26 cellular contexts compared by ENCODE assay signal in genomic region chr2:156006721-156007618, GRCh38.
DNase-seq lines count a peak whose midpoint lies in the region; ATAC-seq and TF ChIP-seq lines count a peak whose summit lies in the region.
"Had no signal": no experiment of that assay in that cellular context is flagged by ENCODE, and none has a peak within 500 bp of the region (broad histone marks: within the 10 kb centered on the region; RNA-seq: fewer than 3 reads in every experiment).

No MANE protein-coding gene starts in this region.

- H3K56ac ChIP-seq in mesendoderm (ENCODE audit: low read length): no peak overlapping the region

- H3K36me3 Mint-ChIP-seq in chondrocyte (ENCODE audit: low read depth): peaks cover 2% of the 10 kb centered on the region
- peaks cover 5% of the 10 kb centered on the region for H3K36me3 Mint-ChIP-seq in neural progenitor cell
- H3K36me3 Mint-ChIP-seq: activated naive CD4-positive, alpha-beta T cell treated with anti-CD3 and anti-CD28 coated beads, Interleukin-2, amount 50 U/mL, for 24 hours; immature natural killer cell had no signal

- peak; percentile 70 for DNase-seq in chondrocyte (ENCODE audit: low spot score)
- DNase-seq in right cardiac atrium: peak in 2 of 3 donors; percentile 9 to 40
- no peak for DNase-seq in neural progenitor cell (ENCODE audit: low spot score)
- peak in 1 of 2 donors; percentile 58 for DNase-seq in upper lobe of left lung
- DNase-seq in mesendoderm: no peak
- no peak for DNase-seq in 8988T
- DNase-seq: activated B cell treated with CpG ODN at 0.5 μM for 24 hours; activated CD4-positive, alpha-beta T cell treated with anti-CD3 and anti-CD28 coated beads, Interleukin-2, amount 10 ng/mL, durations not matched to agents 7 days and 5 days; C1 segment of cervical spinal cord; COR-L47; effector CD8-positive, alpha-beta T cell; immature natural killer cell; KBM-7; midbrain; naive thymus-derived CD8-positive, alpha-beta T cell; NCI-H1092; NCI-H1694; NCI-H510A treated with DMSO at 0.1 percent for 48 hours; stimulated activated CD4-positive, alpha-beta T cell treated with anti-CD3 and anti-CD28 coated beads, Interleukin-2, amount 100 ng/mL, for 24 hours; thyroid gland had no signal

- H3K27ac Mint-ChIP-seq in chondrocyte (ENCODE audit: unreplicated experiment) (no peak overlapping the region), neural progenitor cell (peak overlapping the region; percentile 79)
- H3K27ac Mint-ChIP-seq: activated B cell treated with CpG ODN at 0.5 μM for 24 hours; activated CD4-positive, alpha-beta T cell treated with anti-CD3 and anti-CD28 coated beads, Interleukin-2, amount 10 ng/mL, durations not matched to agents 7 days and 5 days; immature natural killer cell; naive thymus-derived CD8-positive, alpha-beta T cell had no signal

- H3K4me1 ChIP-seq in right cardiac atrium (ENCODE audit: control insufficient read depth, insufficient read depth, low read length): no peaks in the 10 kb centered on the region
- peaks cover 12% of the 10 kb centered on the region for H3K4me1 ChIP-seq in neural progenitor cell
- no peaks in the 10 kb centered on the region for H3K4me1 ChIP-seq in upper lobe of left lung
- no peaks in the 10 kb centered on the region for H3K4me1 ChIP-seq in mesendoderm (ENCODE audit: control insufficient read depth, low read depth, low read length)
- H3K4me1 ChIP-seq: thyroid gland had no signal

- H4K8ac ChIP-seq in mesendoderm (ENCODE audit: low read depth, low read length): no peak overlapping the region

- H3K23ac ChIP-seq in mesendoderm (ENCODE audit: low read length): no peak overlapping the region

- no peak overlapping the region for H3K27ac ChIP-seq in right cardiac atrium (ENCODE audit: low read length)
- no peak overlapping the region for H3K27ac ChIP-seq in neural progenitor cell
- no peak overlapping the region for H3K27ac ChIP-seq in upper lobe of left lung
- H3K27ac ChIP-seq in mesendoderm (ENCODE audit: low read depth, low read length): no peak overlapping the region
- H3K27ac ChIP-seq: coronary artery, RWPE1, thyroid gland had no signal

- no peak overlapping the region for H2AK5ac ChIP-seq in mesendoderm (ENCODE audit: low read length)

- no peak overlapping the region for H3K4me3 Mint-ChIP-seq in chondrocyte (ENCODE audit: unreplicated experiment)
- H3K4me3 Mint-ChIP-seq in neural progenitor cell: no peak overlapping the region
- H3K4me3 Mint-ChIP-seq: activated B cell treated with CpG ODN at 0.5 μM for 24 hours; activated CD4-positive, alpha-beta T cell treated with anti-CD3 and anti-CD28 coated beads, Interleukin-2, amount 10 ng/mL, durations not matched to agents 7 days and 5 days; activated naive CD4-positive, alpha-beta T cell treated with anti-CD3 and anti-CD28 coated beads, Interleukin-2, amount 50 U/mL, for 24 hours; immature natural killer cell; naive thymus-derived CD8-positive, alpha-beta T cell had no signal

- H3K4ac ChIP-seq in mesendoderm (ENCODE audit: low read depth, low read length): no peak overlapping the region

- no peak overlapping the region for H3K4me3 ChIP-seq in right cardiac atrium (ENCODE audit: low read length)
- H3K4me3 ChIP-seq in neural progenitor cell: no peak overlapping the region
- no peak overlapping the region for H3K4me3 ChIP-seq in upper lobe of left lung
- H3K4me3 ChIP-seq in mesendoderm (ENCODE audit: low read length): no peak overlapping the region
- H3K4me3 ChIP-seq: coronary artery, GM12878, thyroid gland had no signal

- H3K9me3 ChIP-seq in right cardiac atrium (ENCODE audit: control insufficient read depth, low read length) (no peaks in the 10 kb centered on the region), neural progenitor cell (ENCODE audit: low read depth) (no peaks in the 10 kb centered on the region), upper lobe of left lung (no peaks in the 10 kb centered on the region)
- H3K9me3 ChIP-seq: thyroid gland had no signal

- H2AFZ ChIP-seq in neural progenitor cell (replicated peaks): no peak overlapping the region

- no peak overlapping the region for H2BK15ac ChIP-seq in mesendoderm (replicated peaks; ENCODE audit: low read depth)

- TF ChIP-seq POLR2A in upper lobe of left lung (IDR thresholded peaks at IDR 0.05): no peak

- no peak for TF ChIP-seq EP300 in upper lobe of left lung (IDR thresholded peaks at IDR 0.05)

- no peak overlapping the region for H2BK5ac ChIP-seq in mesendoderm (ENCODE audit: low read length)

- no peaks in the 10 kb centered on the region for H3K79me2 ChIP-seq in neural progenitor cell (ENCODE audit: low read depth)
- H3K79me2 ChIP-seq in mesendoderm (ENCODE audit: control insufficient read depth, insufficient read depth, low read length): no peaks in the 10 kb centered on the region

- H3K4me2 ChIP-seq in neural progenitor cell: no peak overlapping the region
- no peak overlapping the region for H3K4me2 ChIP-seq in mesendoderm (ENCODE audit: low read length)

- H3K9me3 Mint-ChIP-seq in chondrocyte (ENCODE audit: low read depth): peaks cover 10% of the 10 kb centered on the region
- H3K9me3 Mint-ChIP-seq in neural progenitor cell: peaks cover 11% of the 10 kb centered on the region
- H3K9me3 Mint-ChIP-seq: activated CD4-positive, alpha-beta T cell treated with anti-CD3 and anti-CD28 coated beads, Interleukin-2, amount 10 ng/mL, durations not matched to agents 7 days and 5 days had no signal

- TF ChIP-seq CTCF in chondrocyte (IDR thresholded peaks at IDR 0.05): no peak
- TF ChIP-seq CTCF in neural progenitor cell (IDR thresholded peaks at IDR 0.05): no peak
- no peak for TF ChIP-seq CTCF in upper lobe of left lung (IDR thresholded peaks at IDR 0.05)

- no peaks in the 10 kb centered on the region for H3K36me3 ChIP-seq in neural progenitor cell
- no peaks in the 10 kb centered on the region for H3K36me3 ChIP-seq in upper lobe of left lung
- no peaks in the 10 kb centered on the region for H3K36me3 ChIP-seq in mesendoderm (ENCODE audit: control insufficient read depth, insufficient read depth, low read length)
- H3K36me3 ChIP-seq: thyroid gland had no signal

- intact Hi-C loops in right cardiac atrium (cut with DNase I): no loop called here

- WGBS in right cardiac atrium: 89% methylated on average over 17 of the region's 17 CpGs
- WGBS in upper lobe of left lung, 2 donors: 85 to 89% methylated on average over 4 to 14 of the region's 17 CpGs
- no CpG with 5 or more reads among the region's 17 CpGs for WGBS in mesendoderm (ENCODE audit: extremely low coverage, insufficient coverage, low lambda C conversion rate)

- H3K27me3 ChIP-seq in right cardiac atrium (ENCODE audit: control insufficient read depth, insufficient read depth): no peaks in the 10 kb centered on the region
- no peaks in the 10 kb centered on the region for H3K27me3 ChIP-seq in neural progenitor cell
- H3K27me3 ChIP-seq in upper lobe of left lung: no peaks in the 10 kb centered on the region
- H3K27me3 ChIP-seq in mesendoderm (ENCODE audit: insufficient read depth, low read length, poor library complexity): no peaks in the 10 kb centered on the region
- H3K27me3 ChIP-seq: thyroid gland had no signal

- H3K9ac ChIP-seq in neural progenitor cell (no peak overlapping the region), mesendoderm (ENCODE audit: low read length) (no peak overlapping the region)

- peaks cover 6% of the 10 kb centered on the region for H3F3A ChIP-seq in neural progenitor cell (ENCODE audit: low read depth)

- ATAC-seq in right cardiac atrium (peak in 1 of 2 donors; percentile 31), upper lobe of left lung (ENCODE audit: low FRiP score in 2 of 2) (peak; percentile 40), HG03442 (IDR thresholded peaks at IDR 0.05; ENCODE audit: unreplicated experiment) (no peak)
- ATAC-seq: left lobe of liver; naive thymus-derived CD8-positive, alpha-beta T cell had no signal

- no peaks in the 10 kb centered on the region for H3K27me3 Mint-ChIP-seq in chondrocyte (ENCODE audit: low read depth)
- H3K27me3 Mint-ChIP-seq in neural progenitor cell (ENCODE audit: insufficient read depth, low read depth): no peaks in the 10 kb centered on the region
- H3K27me3 Mint-ChIP-seq: activated B cell treated with CpG ODN at 0.5 μM for 24 hours; activated CD4-positive, alpha-beta T cell treated with anti-CD3 and anti-CD28 coated beads, Interleukin-2, amount 10 ng/mL, durations not matched to agents 7 days and 5 days; activated naive CD4-positive, alpha-beta T cell treated with anti-CD3 and anti-CD28 coated beads, Interleukin-2, amount 50 U/mL, for 24 hours; naive thymus-derived CD8-positive, alpha-beta T cell had no signal

- H3K4me1 Mint-ChIP-seq in chondrocyte (ENCODE audit: low read depth) (no peaks in the 10 kb centered on the region), neural progenitor cell (peaks cover 13% of the 10 kb centered on the region)
- H3K4me1 Mint-ChIP-seq: activated B cell treated with CpG ODN at 0.5 μM for 24 hours; activated CD4-positive, alpha-beta T cell treated with anti-CD3 and anti-CD28 coated beads, Interleukin-2, amount 10 ng/mL, durations not matched to agents 7 days and 5 days; activated naive CD4-positive, alpha-beta T cell treated with anti-CD3 and anti-CD28 coated beads, Interleukin-2, amount 50 U/mL, for 24 hours; immature natural killer cell; naive thymus-derived CD8-positive, alpha-beta T cell had no signal

- H3K18ac ChIP-seq in mesendoderm (ENCODE audit: low read length): no peak overlapping the region

- H2BK120ac ChIP-seq in mesendoderm (ENCODE audit: low read depth, low read length): no peak overlapping the region

- H4K5ac ChIP-seq in mesendoderm (ENCODE audit: low read length): no peak overlapping the region

- no peaks in the 10 kb centered on the region for H3K79me1 ChIP-seq in mesendoderm (ENCODE audit: low read length)

- H4K20me1 ChIP-seq in neural progenitor cell (ENCODE audit: low read depth): no peaks in the 10 kb centered on the region

Comparison
In these comparisons a context has a peak if more than half of its experiments do, and no peak if none do; other contexts are left out.
1. DNase-seq: peak in chondrocyte (single experiment) and right cardiac atrium (2 of 3); none in neural progenitor cell (single experiment), mesendoderm (single experiment) and 8988T (single experiment).